Comparison of ENCODE assay signal across 8 cellular contexts in genomic region chr3:40476478-40477470, GRCh38. TPM values are rescaled to one million over a fixed set of nuclear protein-coding genes. Genes with fewer than 3 reads are reported as not detected.
DNase-seq lines count a peak whose midpoint lies in the region; ATAC-seq and TF ChIP-seq lines count a peak whose summit lies in the region.

Gene ZNF619 (plus strand): TSS chr3:40477122. CDS start chr3:40477980, 858 bp downstream.

- TF ChIP-seq CTCF in dorsolateral prefrontal cortex (IDR thresholded peaks at IDR 0.05 in 54 of 56, conservative IDR thresholded peaks at IDR 0.05 in 2 of 56; ENCODE audit: low read depth in 1 of 56, partially characterized antibody in 56 of 56): peak in 15 of 56 donors; percentile 7 to 33 (median 17)
- no peak for TF ChIP-seq CTCF in right lobe of liver (IDR thresholded peaks at IDR 0.05)

- H3K4me3 ChIP-seq in dorsolateral prefrontal cortex (peak within 1 kb of the TSS; percentile 60 to 98 (median 87)), right lobe of liver (peak within 1 kb of the TSS; percentile 43 to 95 (median 91))

- intact Hi-C loops in dorsolateral prefrontal cortex (cut with DNase I): loop anchor here (1.0 to 5.0 kb wide), 4 partner anchors 19 to 48 kb away; partner anchors contain the start of genes RPL14 (in 2 of the 2) and ZNF621 (in 2 of the 2)
- intact Hi-C loops in right lobe of liver (cut with DNase I): no loop called here

- peaks cover 0 to 7% (median 0%) of the 10 kb centered on the region in 4 donors for H3K36me3 ChIP-seq in right lobe of liver

- no peaks in the 10 kb centered on the region for H3K9me3 ChIP-seq in right lobe of liver

- 7% methylated on average over 27 of the region's 48 CpGs for WGBS in right lobe of liver (ENCODE audit: insufficient coverage, low coverage, low lambda C conversion rate, missing lambda C conversion rate)

- H3K27me3 ChIP-seq in dorsolateral prefrontal cortex (no peaks in the 10 kb centered on the region), right lobe of liver (no peaks in the 10 kb centered on the region)

- peak within 1 kb of the TSS in 55 of 59 donors; percentile 8 to 94 (median 72) for H3K27ac ChIP-seq in dorsolateral prefrontal cortex
- peak within 1 kb of the TSS; percentile 58 to 70 (median 61) for H3K27ac ChIP-seq in right lobe of liver

- DNase-seq in AG08395 (ENCODE audit: low spot score) (peak; percentile 86), NCI-H2227 treated with DMSO at 0.1 percent for 48 hours (lab: John Stamatoyannopoulos, UW) (peak; percentile 42), dorsolateral prefrontal cortex (peak; percentile 52 to 78 (median 68)), right lobe of liver (peak; percentile 79 to 87 (median 81))
- peak; percentile 43 for DNase-seq in activated CD4-positive, alpha-beta T cell treated with anti-CD3 and anti-CD28 coated beads, Interleukin-2, amount 50 U/mL, for 1 hour
- peak; percentile 54 for DNase-seq in stimulated activated CD4-positive, alpha-beta T cell treated with anti-CD3 and anti-CD28 coated beads, Interleukin-4, amount 100 ng/mL, for 1 hour

- ATAC-seq in GM18508 (IDR thresholded peaks at IDR 0.05; ENCODE audit: insufficient read depth, unreplicated experiment) (peak; percentile 55), HG02973 (IDR thresholded peaks at IDR 0.05; ENCODE audit: unreplicated experiment) (peak; percentile 85), right lobe of liver (peak; percentile 98 to 100 (median 98))

- H3K4me1 ChIP-seq in right lobe of liver: peaks cover 0 to 6% (median 3%) of the 10 kb centered on the region in 4 donors

- peak; percentile 36 for TF ChIP-seq POLR2A in right lobe of liver (IDR thresholded peaks at IDR 0.05)

RNA-seq across cellular contexts. Expression of gene ZNF619, which starts in this region (rescaled TPM):
- total RNA-seq in dorsolateral prefrontal cortex: 10 to 100 TPM in 17 of 120 experiments, 1 to 10 TPM in 103; 3.6 to 15.9 (median 7.6) TPM
- total RNA-seq in right lobe of liver: 1 to 10 TPM; 2.0 to 5.2 (median 4.5) TPM

Comparison
In these comparisons a context has a peak if more than half of its experiments do, and no peak if none do; other contexts are left out.
1. Peak in every context shown above with its lines: DNase-seq, ATAC-seq, H3K4me3 ChIP-seq and H3K27ac ChIP-seq.
2. intact Hi-C loops: an anchor here in dorsolateral prefrontal cortex (1.0 to 5.0 kb wide); none called in right lobe of liver.